In genomic region chr9:131420913-131421312, GRCh38 we compare ENCODE assay signal across 9 cellular contexts. TPM values are rescaled to one million over a fixed set of nuclear protein-coding genes. Genes with fewer than 3 reads are reported as not detected.
A peak's percentile ranks its signal among the peaks of the same experiment; 100 is the strongest.
DNase-seq lines count a peak whose midpoint lies in the region; ATAC-seq and TF ChIP-seq lines count a peak whose summit lies in the region.
"Had no signal": no experiment of that assay in that cellular context is flagged by ENCODE, and none has a peak within 500 bp of the region (broad histone marks: within the 10 kb centered on the region; RNA-seq: fewer than 3 reads in every experiment).

No MANE protein-coding gene starts in this region.

- no peaks in the 10 kb centered on the region for H3K9me2 ChIP-seq in PC-9 (ENCODE audit: insufficient read depth)

- no peak for TF ChIP-seq POLR2A in esophagus muscularis mucosa (IDR thresholded peaks at IDR 0.05; ENCODE audit: low read depth)

- no TSS peak for BruUV-seq in PC-9 (replicated peaks; lab: Mats Ljungman, UMichigan)

- peak overlapping the region; percentile 20; the same call in 1 of the 2 replicates for H3K4me2 ChIP-seq in PC-9

- H4K20me1 ChIP-seq in PC-9 (ENCODE audit: insufficient read depth): peaks cover 99% of the 10 kb centered on the region

- intact Hi-C loops in PC-9 (cut with micrococcal nuclease; ENCODE audit: unreplicated experiment): no loop called here
- intact Hi-C loops in esophagus muscularis mucosa (cut with DNase I): loop anchor here (5.0 kb wide), 1 partner anchor 69 kb away; no protein-coding TSS in a partner anchor

- no peaks in the 10 kb centered on the region for H3K9me3 ChIP-seq in PC-9 (ENCODE audit: insufficient read depth, low read depth)
- H3K9me3 ChIP-seq in esophagus muscularis mucosa: no peaks in the 10 kb centered on the region
- no peaks in the 10 kb centered on the region for H3K9me3 ChIP-seq in neutrophil

- no peak overlapping the region for H2AFZ ChIP-seq in PC-9

- peaks cover 43% of the 10 kb centered on the region for H3K4me1 ChIP-seq in PC-9 (replicated peaks; ENCODE audit: insufficient read depth)
- peaks cover 90 to 99% (median 96%) of the 10 kb centered on the region in 4 donors for H3K4me1 ChIP-seq in esophagus muscularis mucosa
- H3K4me1 ChIP-seq in neutrophil (ENCODE audit: control insufficient read depth in 1 of 2, insufficient read depth in 1 of 2, low read depth in 1 of 2, low read length in 1 of 2): peaks cover 11 to 14% of the 10 kb centered on the region in 2 experiments

- peaks cover 12% of the 10 kb centered on the region; the same call in 1 of the 2 replicates for H3K36me3 ChIP-seq in PC-9 (ENCODE audit: low read depth)
- H3K36me3 ChIP-seq in esophagus muscularis mucosa: peaks cover 0 to 3% (median 0%) of the 10 kb centered on the region in 4 donors
- peaks cover 8% of the 10 kb centered on the region for H3K36me3 ChIP-seq in neutrophil

- H3K27ac ChIP-seq in PC-9 (no peak overlapping the region), esophagus muscularis mucosa (replicated peaks in 1 of 4) (peak overlapping the region; percentile 72 to 83 (median 80)), neutrophil (peak overlapping the region; percentile 36)

- H3K4me3 ChIP-seq in PC-9 (no peak overlapping the region), esophagus muscularis mucosa (no peak overlapping the region), neutrophil (ENCODE audit: low read depth in 1 of 2, low read length in 1 of 2) (no peak overlapping the region)

- TF ChIP-seq CTCF in PC-9 (conservative IDR thresholded peaks at IDR 0.05) (no peak), esophagus muscularis mucosa (IDR thresholded peaks at IDR 0.05) (peak in 2 of 3 experiments; percentile 18 to 37), neutrophil (IDR thresholded peaks at IDR 0.05) (no peak)

- TF ChIP-seq EP300 in esophagus muscularis mucosa (IDR thresholded peaks at IDR 0.05): no peak

- H3K79me2 ChIP-seq in PC-9 (ENCODE audit: low read depth): peaks cover 100% of the 10 kb centered on the region

- POLR2A ChIA-PET in PC-9 (lab: Charles Lee; ENCODE audit: unreplicated experiment): interaction anchor here (0.6 kb wide), 2 partner anchors 28 to 36 kb away, joined by 4 to 13 read pairs; no protein-coding TSS in a partner anchor

- peak; percentile 53 for DNase-seq in EL
- no peak for DNase-seq in PC-9
- DNase-seq in esophagus muscularis mucosa (ENCODE audit: extremely low spot score): no peak
- DNase-seq in NCI-H2227 treated with DMSO at 0.1 percent for 48 hours (lab: John Stamatoyannopoulos, UW): no peak
- DNase-seq in activated naive CD4-positive, alpha-beta T cell treated with Interleukin-2 at 50 U/mL for 16 hours: no peak
- DNase-seq: MM.1S had no signal

- 18% methylated on average over 5 of the region's 5 CpGs for WGBS in esophagus muscularis mucosa

- ATAC-seq in GM18861 (IDR thresholded peaks at IDR 0.05; ENCODE audit: unreplicated experiment) (no peak), GM19023 (IDR thresholded peaks at IDR 0.05; ENCODE audit: unreplicated experiment) (no peak)

- peaks cover 76% of the 10 kb centered on the region for H3F3A ChIP-seq in PC-9 (ENCODE audit: insufficient read depth, low read depth)

- H3K27me3 ChIP-seq in PC-9 (ENCODE audit: insufficient read depth, low read depth) (no peaks in the 10 kb centered on the region), esophagus muscularis mucosa (no peaks in the 10 kb centered on the region), neutrophil (no peaks in the 10 kb centered on the region)

- CTCF ChIA-PET in PC-9 (lab: Charles Lee): no interaction called here

RNA-seq across cellular contexts. Expression of gene PRRC2B, which starts 27.0 kb away (rescaled TPM):
- total RNA-seq in PC-9 (2021) (307 and 361 TPM in 2 replicates), esophagus muscularis mucosa (100 to 1,000 TPM; 109 to 226 (median 148) TPM)

Comparison
In these comparisons a context has a peak if more than half of its experiments do, and no peak if none do; other contexts are left out.
1. CTCF ChIP-seq: peak in esophagus muscularis mucosa (2 of 3); none in PC-9 (single experiment) and neutrophil (single experiment).